2 cellular contexts compared by ENCODE assay signal in the genomic region with DNA sequence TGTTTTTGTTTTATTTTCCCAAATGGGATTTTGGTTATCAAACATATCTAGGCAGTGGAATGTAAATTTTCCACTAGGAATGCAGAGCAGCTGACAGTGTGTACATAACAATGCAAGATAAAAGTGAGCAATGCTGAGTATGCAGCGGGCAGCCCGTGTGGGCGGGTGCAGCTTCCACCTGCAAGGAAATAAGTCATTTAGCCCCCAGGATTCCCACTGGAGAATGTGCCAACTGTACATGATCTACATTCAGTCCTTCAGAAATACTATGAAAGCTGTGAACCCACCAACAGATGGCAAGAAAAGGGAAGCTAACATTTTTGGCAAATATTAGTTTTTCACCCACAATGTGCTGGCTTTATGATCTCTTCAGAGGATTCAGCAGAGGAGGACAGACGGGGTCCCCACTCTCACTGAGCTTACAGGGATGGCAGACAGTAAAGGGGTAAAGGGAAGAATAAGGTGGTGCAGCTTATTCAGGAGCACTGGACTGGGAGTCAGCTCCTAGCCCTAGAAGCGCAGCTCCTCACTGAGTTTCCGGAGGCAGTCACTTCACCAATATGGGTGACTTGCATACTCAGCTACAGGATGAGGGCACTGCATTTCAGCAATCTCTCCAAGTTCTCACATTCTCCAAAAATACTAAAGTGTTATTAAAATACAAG.
A peak's percentile ranks its signal among the peaks of the same experiment; 100 is the strongest.
TF ChIP-seq lines count a peak whose summit lies in the region.

No MANE protein-coding gene starts in this region.

TF ChIP-seq in HepG2, 621 proteins besides CTCF, POLR2A, EP300 and RAD21 (continued from another document and continues in another):
- TF ChIP-seq, protein P1, sequence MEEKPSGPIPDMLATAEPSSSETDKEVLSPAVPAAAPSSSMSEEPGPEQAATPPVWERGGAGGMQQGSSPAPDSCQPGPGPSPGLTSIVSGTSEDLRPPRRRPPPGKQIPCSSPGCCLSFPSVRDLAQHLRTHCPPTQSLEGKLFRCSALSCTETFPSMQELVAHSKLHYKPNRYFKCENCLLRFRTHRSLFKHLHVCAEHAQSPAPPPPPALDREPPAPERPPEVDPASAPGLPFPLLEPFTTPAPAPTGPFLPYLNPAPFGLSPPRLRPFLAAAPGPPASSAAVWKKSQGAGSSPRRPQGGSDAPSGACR (CRISPR knock-in tag; IDR thresholded peaks at IDR 0.05) = 0 out of 2 replicates have a peak, but pooled peaks have one; percentile 31
- TF ChIP-seq EZH2 (conservative IDR thresholded peaks at IDR 0.05; ENCODE audit: low read depth, low read length) = no peak
- TF ChIP-seq SIN3A (IDR thresholded peaks at IDR 0.05; ENCODE audit: borderline replicate concordance, low read depth, low read length) = no peak
- TF ChIP-seq HMG20B (CRISPR knock-in tag; conservative IDR thresholded peaks at IDR 0.05) = peak; percentile 84
- TF ChIP-seq HOXA3 (CRISPR knock-in tag; IDR thresholded peaks at IDR 0.05) = peak; percentile 69; the same call in 1 of the 2 replicates
- TF ChIP-seq RCOR2 (CRISPR knock-in tag; IDR thresholded peaks at IDR 0.05) = peak; percentile 93
- TF ChIP-seq ZNF567 (CRISPR knock-in tag; IDR thresholded peaks at IDR 0.05; ENCODE audit: borderline replicate concordance) = 0 out of 2 replicates have a peak, but pooled peaks have one; percentile 24
- TF ChIP-seq, protein P2, sequence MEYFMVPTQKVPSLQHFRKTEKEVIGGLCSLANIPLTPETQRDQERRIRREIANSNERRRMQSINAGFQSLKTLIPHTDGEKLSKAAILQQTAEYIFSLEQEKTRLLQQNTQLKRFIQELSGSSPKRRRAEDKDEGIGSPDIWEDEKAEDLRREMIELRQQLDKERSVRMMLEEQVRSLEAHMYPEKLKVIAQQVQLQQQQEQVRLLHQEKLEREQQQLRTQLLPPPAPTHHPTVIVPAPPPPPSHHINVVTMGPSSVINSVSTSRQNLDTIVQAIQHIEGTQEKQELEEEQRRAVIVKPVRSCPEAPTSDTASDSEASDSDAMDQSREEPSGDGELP (IDR thresholded peaks at IDR 0.05; ENCODE audit: borderline replicate concordance, low read depth) = peak; percentile 100
- TF ChIP-seq, protein P3, sequence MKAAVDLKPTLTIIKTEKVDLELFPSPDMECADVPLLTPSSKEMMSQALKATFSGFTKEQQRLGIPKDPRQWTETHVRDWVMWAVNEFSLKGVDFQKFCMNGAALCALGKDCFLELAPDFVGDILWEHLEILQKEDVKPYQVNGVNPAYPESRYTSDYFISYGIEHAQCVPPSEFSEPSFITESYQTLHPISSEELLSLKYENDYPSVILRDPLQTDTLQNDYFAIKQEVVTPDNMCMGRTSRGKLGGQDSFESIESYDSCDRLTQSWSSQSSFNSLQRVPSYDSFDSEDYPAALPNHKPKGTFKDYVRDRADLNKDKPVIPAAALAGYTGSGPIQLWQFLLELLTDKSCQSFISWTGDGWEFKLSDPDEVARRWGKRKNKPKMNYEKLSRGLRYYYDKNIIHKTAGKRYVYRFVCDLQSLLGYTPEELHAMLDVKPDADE (CRISPR knock-in tag; IDR thresholded peaks at IDR 0.05) = no peak
- no peak for TF ChIP-seq ZNF737 (CRISPR knock-in tag; IDR thresholded peaks at IDR 0.05; ENCODE audit: borderline replicate concordance)
- TF ChIP-seq ATF1 (CRISPR knock-in tag; IDR thresholded peaks at IDR 0.05) = peak; percentile 32; the same call in 1 of the 2 replicates
- TF ChIP-seq, protein P4, sequence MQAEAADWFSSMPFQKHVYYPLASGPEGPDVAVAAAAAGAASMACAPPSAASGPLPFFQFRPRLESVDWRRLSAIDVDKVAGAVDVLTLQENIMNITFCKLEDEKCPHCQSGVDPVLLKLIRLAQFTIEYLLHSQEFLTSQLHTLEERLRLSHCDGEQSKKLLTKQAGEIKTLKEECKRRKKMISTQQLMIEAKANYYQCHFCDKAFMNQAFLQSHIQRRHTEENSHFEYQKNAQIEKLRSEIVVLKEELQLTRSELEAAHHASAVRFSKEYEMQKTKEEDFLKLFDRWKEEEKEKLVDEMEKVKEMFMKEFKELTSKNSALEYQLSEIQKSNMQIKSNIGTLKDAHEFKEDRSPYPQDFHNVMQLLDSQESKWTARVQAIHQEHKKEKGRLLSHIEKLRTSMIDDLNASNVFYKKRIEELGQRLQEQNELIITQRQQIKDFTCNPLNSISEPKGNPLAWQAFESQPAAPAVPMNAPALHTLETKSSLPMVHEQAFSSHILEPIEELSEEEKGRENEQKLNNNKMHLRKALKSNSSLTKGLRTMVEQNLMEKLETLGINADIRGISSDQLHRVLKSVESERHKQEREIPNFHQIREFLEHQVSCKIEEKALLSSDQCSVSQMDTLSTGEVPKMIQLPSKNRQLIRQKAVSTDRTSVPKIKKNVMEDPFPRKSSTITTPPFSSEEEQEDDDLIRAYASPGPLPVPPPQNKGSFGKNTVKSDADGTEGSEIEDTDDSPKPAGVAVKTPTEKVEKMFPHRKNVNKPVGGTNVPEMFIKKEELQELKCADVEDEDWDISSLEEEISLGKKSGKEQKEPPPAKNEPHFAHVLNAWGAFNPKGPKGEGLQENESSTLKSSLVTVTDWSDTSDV (CRISPR knock-in tag; IDR thresholded peaks at IDR 0.05) = no peak
- TF ChIP-seq ZFP1 (CRISPR knock-in tag; IDR thresholded peaks at IDR 0.05) = peak; percentile 71; the same call in 1 of the 2 replicates
- no peak; the same call in 1 of the 2 replicates for TF ChIP-seq KLF9 (CRISPR knock-in tag; IDR thresholded peaks at IDR 0.05; ENCODE audit: low read depth)
- TF ChIP-seq HNF4A (CRISPR knock-in tag; IDR thresholded peaks at IDR 0.05) = peak; percentile 51
- TF ChIP-seq, protein P5, sequence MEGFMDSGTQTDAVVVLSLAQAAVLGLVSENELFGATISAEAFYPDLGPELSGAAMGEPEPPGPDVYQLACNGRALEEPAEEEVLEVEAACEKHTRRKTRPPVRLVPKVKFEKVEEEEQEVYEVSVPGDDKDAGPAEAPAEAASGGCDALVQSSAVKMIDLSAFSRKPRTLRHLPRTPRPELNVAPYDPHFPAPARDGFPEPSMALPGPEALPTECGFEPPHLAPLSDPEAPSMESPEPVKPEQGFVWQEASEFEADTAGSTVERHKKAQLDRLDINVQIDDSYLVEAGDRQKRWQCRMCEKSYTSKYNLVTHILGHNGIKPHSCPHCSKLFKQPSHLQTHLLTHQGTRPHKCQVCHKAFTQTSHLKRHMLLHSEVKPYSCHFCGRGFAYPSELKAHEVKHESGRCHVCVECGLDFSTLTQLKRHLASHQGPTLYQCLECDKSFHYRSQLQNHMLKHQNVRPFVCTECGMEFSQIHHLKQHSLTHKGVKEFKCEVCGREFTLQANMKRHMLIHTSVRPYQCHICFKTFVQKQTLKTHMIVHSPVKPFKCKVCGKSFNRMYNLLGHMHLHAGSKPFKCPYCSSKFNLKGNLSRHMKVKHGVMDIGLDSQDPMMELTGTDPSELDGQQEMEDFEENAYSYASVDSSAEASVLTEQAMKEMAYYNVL (CRISPR knock-in tag; IDR thresholded peaks at IDR 0.05; ENCODE audit: borderline replicate concordance) = peak; percentile 84; the same call in 1 of the 2 replicates
- no peak for TF ChIP-seq SOX6 (IDR thresholded peaks at IDR 0.05)
- peak; percentile 96 for TF ChIP-seq SOX6 (CRISPR knock-in tag; IDR thresholded peaks at IDR 0.05)
- TF ChIP-seq RBM39 (IDR thresholded peaks at IDR 0.05; ENCODE audit: low read depth, low read length, poor library complexity, severe bottlenecking) = no peak

TF ChIP-seq in HEK293T, 16 proteins besides CTCF, POLR2A, EP300 and RAD21 (continued from another document):
- TF ChIP-seq NFRKB (IDR thresholded peaks at IDR 0.05) (no peak), HDGF (IDR thresholded peaks at IDR 0.05; ENCODE audit: borderline replicate concordance) (no peak), TARDBP (IDR thresholded peaks at IDR 0.05) (no peak)
